1 cellular context compared by ENCODE assay signal in the genomic region with DNA sequence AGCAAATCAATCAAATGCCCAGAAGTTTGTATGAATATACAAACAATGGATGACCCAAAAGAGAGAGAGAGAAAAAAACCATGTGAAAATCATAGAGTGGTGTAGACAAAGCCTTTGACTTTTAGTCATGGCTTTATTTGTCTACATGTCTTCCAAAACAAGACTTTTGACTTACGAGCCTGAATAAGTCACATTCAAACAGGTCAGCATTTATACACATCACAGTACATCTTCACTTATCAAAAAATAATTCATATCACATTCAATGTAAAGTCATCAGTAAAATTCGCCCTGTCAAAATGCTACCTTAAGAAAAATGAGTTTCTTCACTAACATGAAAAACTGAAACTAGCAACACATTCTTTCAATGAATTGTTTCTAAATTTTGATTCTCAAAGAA.
TF ChIP-seq lines count a peak whose summit lies in the region.

No MANE protein-coding gene starts in this region.

TF ChIP-seq in GM12878, 131 proteins besides CTCF, POLR2A, EP300 and RAD21:
- TF ChIP-seq ZNF207 (IDR thresholded peaks at IDR 0.05; ENCODE audit: borderline replicate concordance) (no peak), NR2F1 (conservative IDR thresholded peaks at IDR 0.05) (no peak), ZNF622 (IDR thresholded peaks at IDR 0.05) (no peak)
- TF ChIP-seq, protein P1, sequence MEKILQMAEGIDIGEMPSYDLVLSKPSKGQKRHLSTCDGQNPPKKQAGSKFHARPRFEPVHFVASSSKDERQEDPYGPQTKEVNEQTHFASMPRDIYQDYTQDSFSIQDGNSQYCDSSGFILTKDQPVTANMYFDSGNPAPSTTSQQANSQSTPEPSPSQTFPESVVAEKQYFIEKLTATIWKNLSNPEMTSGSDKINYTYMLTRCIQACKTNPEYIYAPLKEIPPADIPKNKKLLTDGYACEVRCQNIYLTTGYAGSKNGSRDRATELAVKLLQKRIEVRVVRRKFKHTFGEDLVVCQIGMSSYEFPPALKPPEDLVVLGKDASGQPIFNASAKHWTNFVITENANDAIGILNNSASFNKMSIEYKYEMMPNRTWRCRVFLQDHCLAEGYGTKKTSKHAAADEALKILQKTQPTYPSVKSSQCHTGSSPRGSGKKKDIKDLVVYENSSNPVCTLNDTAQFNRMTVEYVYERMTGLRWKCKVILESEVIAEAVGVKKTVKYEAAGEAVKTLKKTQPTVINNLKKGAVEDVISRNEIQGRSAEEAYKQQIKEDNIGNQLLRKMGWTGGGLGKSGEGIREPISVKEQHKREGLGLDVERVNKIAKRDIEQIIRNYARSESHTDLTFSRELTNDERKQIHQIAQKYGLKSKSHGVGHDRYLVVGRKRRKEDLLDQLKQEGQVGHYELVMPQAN (conservative IDR thresholded peaks at IDR 0.05) = no peak
- TF ChIP-seq, protein P2, sequence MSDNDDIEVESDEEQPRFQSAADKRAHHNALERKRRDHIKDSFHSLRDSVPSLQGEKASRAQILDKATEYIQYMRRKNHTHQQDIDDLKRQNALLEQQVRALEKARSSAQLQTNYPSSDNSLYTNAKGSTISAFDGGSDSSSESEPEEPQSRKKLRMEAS (IDR thresholded peaks at IDR 0.05; ENCODE audit: low read depth, low read length) = no peak
